8 cellular contexts compared by ENCODE assay signal in genomic region chr9:14993891-14994554, GRCh38.
DNase-seq lines count a peak whose midpoint lies in the region; ATAC-seq and TF ChIP-seq lines count a peak whose summit lies in the region.

No MANE protein-coding gene starts in this region.

- no TSS peak for BruUV-seq in Calu3 (replicated peaks; lab: Mats Ljungman, UMichigan)

- H4K20me1 ChIP-seq in osteoblast (ENCODE audit: insufficient read depth, low read length), result no peaks in the 10 kb centered on the region

- CTCF ChIA-PET in Calu3 (lab: Charles Lee), result no interaction called here

- H3K27ac Mint-ChIP-seq in CD14-positive monocyte (peak overlapping the region in 1 of 7 donors; percentile 77), Calu3 (ENCODE audit: unreplicated experiment) (no peak overlapping the region)

- H3K36me3 Mint-ChIP-seq in CD14-positive monocyte (no peaks in the 10 kb centered on the region), Calu3 (ENCODE audit: insufficient read depth, unreplicated experiment) (no peaks in the 10 kb centered on the region)

- H3K4me3 Mint-ChIP-seq in CD14-positive monocyte, result peak overlapping the region; percentile 76 to 86
- no peak overlapping the region for H3K4me3 Mint-ChIP-seq in Calu3 (ENCODE audit: low read depth, unreplicated experiment)

- H3K27me3 Mint-ChIP-seq in CD14-positive monocyte (ENCODE audit: low read depth in 3 of 3) (peaks cover 2 to 5% (median 3%) of the 10 kb centered on the region in 3 donors), Calu3 (ENCODE audit: unreplicated experiment) (peaks cover 28% of the 10 kb centered on the region)

- H3K79me2 ChIP-seq in osteoblast (ENCODE audit: insufficient read depth, low read length), result no peaks in the 10 kb centered on the region

- peak overlapping the region; percentile 86 for H3K4me2 ChIP-seq in osteoblast (ENCODE audit: insufficient read depth, low read length)

- H3K4me3 ChIP-seq in effector memory CD4-positive, alpha-beta T cell (ENCODE audit: insufficient read depth, low read depth, low read length, poor library complexity, severe bottlenecking), result peak overlapping the region; percentile 69
- peak overlapping the region; percentile 80 for H3K4me3 ChIP-seq in osteoblast (ENCODE audit: insufficient read depth, low read length)

- TF ChIP-seq CTCF in CD14-positive monocyte (IDR thresholded peaks at IDR 0.05) (no peak), osteoblast (IDR thresholded peaks at IDR 0.05; ENCODE audit: extremely low read depth, low read depth, low read length) (no peak), Calu3 (IDR thresholded peaks at IDR 0.05; ENCODE audit: unreplicated experiment) (no peak)

- H3K27me3 ChIP-seq in effector memory CD4-positive, alpha-beta T cell (replicated peaks; ENCODE audit: control insufficient read depth, insufficient read depth, low read length, poor library complexity, severe bottlenecking), result no peaks in the 10 kb centered on the region
- H3K27me3 ChIP-seq in osteoblast (ENCODE audit: insufficient read depth, low read length), result no peaks in the 10 kb centered on the region

- ATAC-seq in HG02981 (IDR thresholded peaks at IDR 0.05; ENCODE audit: unreplicated experiment) (no peak), HG02571 (IDR thresholded peaks at IDR 0.05; ENCODE audit: unreplicated experiment) (no peak)

- intact Hi-C loops in CD14-positive monocyte (cut with micrococcal nuclease), result no loop called here
- intact Hi-C loops in Calu3 (cut with micrococcal nuclease; ENCODE audit: unreplicated experiment), result no loop called here

- no peaks in the 10 kb centered on the region for H3K9me3 ChIP-seq in effector memory CD4-positive, alpha-beta T cell (ENCODE audit: control insufficient read depth, low read length)
- no peaks in the 10 kb centered on the region for H3K9me3 ChIP-seq in osteoblast (ENCODE audit: low read depth, low read length)

- H3K27ac ChIP-seq in effector memory CD4-positive, alpha-beta T cell (ENCODE audit: insufficient read depth, low read length, poor library complexity, severe bottlenecking), result peak overlapping the region; percentile 53
- no peak overlapping the region for H3K27ac ChIP-seq in osteoblast (ENCODE audit: low read depth, low read length)

- peaks cover 11% of the 10 kb centered on the region for H3K4me1 ChIP-seq in effector memory CD4-positive, alpha-beta T cell (ENCODE audit: control insufficient read depth, insufficient read depth, low read length, poor library complexity, severe bottlenecking)
- H3K4me1 ChIP-seq in osteoblast (ENCODE audit: insufficient read depth, low read length), result peaks cover 3% of the 10 kb centered on the region

- H3K4me1 Mint-ChIP-seq in CD14-positive monocyte (peaks cover 27% of the 10 kb centered on the region), Calu3 (ENCODE audit: low read depth, unreplicated experiment) (no peaks in the 10 kb centered on the region)

- DNase-seq in CD14-positive monocyte (ENCODE audit: low spot score), result no peak
- peak; percentile 49 to 66 for DNase-seq in Kasumi-1 (lab: John Stamatoyannopoulos, UW)
- DNase-seq in effector memory CD4-positive, alpha-beta T cell, result no peak
- DNase-seq in osteoblast (ENCODE audit: insufficient read length, low spot score, missing footprints), result no peak
- no peak for DNase-seq in Calu3
- no peak for DNase-seq in NCI-H82 (lab: John Stamatoyannopoulos, UW)

- H3K36me3 ChIP-seq in effector memory CD4-positive, alpha-beta T cell (ENCODE audit: control insufficient read depth, insufficient read depth, low read length), result no peaks in the 10 kb centered on the region
- no peaks in the 10 kb centered on the region for H3K36me3 ChIP-seq in osteoblast (ENCODE audit: insufficient read depth, low read length)

- H3K9me3 Mint-ChIP-seq in CD14-positive monocyte (peaks cover 5 to 16% (median 8%) of the 10 kb centered on the region in 7 donors), Calu3 (ENCODE audit: low read depth, unreplicated experiment) (no peaks in the 10 kb centered on the region)

- H2AFZ ChIP-seq in osteoblast (ENCODE audit: low read length), result peak overlapping the region; percentile 96

Comparison
In these comparisons a context has a peak if more than half of its experiments do, and no peak if none do; other contexts are left out.
1. DNase-seq: peak in Kasumi-1 (2 of 2); none in CD14-positive monocyte (single experiment), effector memory CD4-positive, alpha-beta T cell (0 of 3), osteoblast (single experiment), Calu3 (single experiment) and NCI-H82 (single experiment).